ENCODE assay signal across 14 cellular contexts in genomic region chr5:78501411-78502338, GRCh38.
DNase-seq lines count a peak whose midpoint lies in the region; ATAC-seq and FAIRE-seq lines count a peak whose summit lies in the region.
"Had no signal": no experiment of that assay in that cellular context is flagged by ENCODE, and none has a peak within 500 bp of the region (broad histone marks: within the 10 kb centered on the region; RNA-seq: fewer than 3 reads in every experiment).

No MANE protein-coding gene starts in this region.

- H3K4me1 ChIP-seq in ACC112 (ENCODE audit: control insufficient read depth, insufficient read depth, low read length, unreplicated experiment) (peaks cover 72% of the 10 kb centered on the region), Karpas-422 (ENCODE audit: low read length) (peaks cover 61% of the 10 kb centered on the region), mesodermal cell (ENCODE audit: control insufficient read depth, insufficient read depth, low read length, poor library complexity, severe bottlenecking) (peaks cover 35% of the 10 kb centered on the region), small intestine (ENCODE audit: control insufficient read depth in 2 of 2, insufficient read depth in 1 of 2, low read depth in 1 of 2, low read length in 1 of 2) (peaks cover 4 to 12% of the 10 kb centered on the region in 2 donors)

- intact Hi-C loops in dendritic cell treated with granulocyte-macrophage colony-stimulating factor and Interleukin-4, amounts not matched to agents 40 ng/mL and 50 ng/mL, for 4 days (cut with micrococcal nuclease), result no loop called here

- 90 to 98% methylated on average over 5 to 7 of the region's 9 CpGs for WGBS in mesodermal cell (ENCODE audit: insufficient coverage in 2 of 2), 2 experiments
- 60 to 87% (median 82%) methylated on average over 9 of the region's 9 CpGs for WGBS in small intestine, 3 donors

- H3K9me3 Mint-ChIP-seq in dendritic cell treated with granulocyte-macrophage colony-stimulating factor and Interleukin-4, amounts not matched to agents 40 ng/mL and 50 ng/mL, for 4 days, result no peaks in the 10 kb centered on the region
- H3K9me3 Mint-ChIP-seq in activated naive CD4-positive, alpha-beta T cell treated with anti-CD3 and anti-CD28 coated beads, Interleukin-2, amount 50 U/mL, for 72 hours, result no peaks in the 10 kb centered on the region

- H3K27me3 Mint-ChIP-seq in dendritic cell treated with granulocyte-macrophage colony-stimulating factor and Interleukin-4, amounts not matched to agents 40 ng/mL and 50 ng/mL, for 4 days, result no peaks in the 10 kb centered on the region

- peaks cover 74% of the 10 kb centered on the region for H3K4me1 Mint-ChIP-seq in dendritic cell treated with granulocyte-macrophage colony-stimulating factor and Interleukin-4, amounts not matched to agents 40 ng/mL and 50 ng/mL, for 4 days (ENCODE audit: low read depth)

- H3K27ac ChIP-seq in ACC112 (ENCODE audit: low read depth, low read length) (peak overlapping the region; percentile 67), Karpas-422 (ENCODE audit: low read length) (0 out of 2 replicates have a peak overlapping the region, but pooled peaks have one; percentile 8), mesodermal cell (ENCODE audit: low read depth, low read length, severe bottlenecking) (peak overlapping the region; percentile 18), small intestine (ENCODE audit: low read depth in 1 of 2, low read length in 1 of 2) (no peak overlapping the region)
- H3K27ac ChIP-seq: KMS-11 had no signal

- H4K20me1 ChIP-seq in Karpas-422 (ENCODE audit: insufficient read depth, low read depth, low read length), result 0 out of 2 replicates have a peak, but pooled peaks cover 3% of the 10 kb centered on the region

- no peak for FAIRE-seq in small intestine (lab: Jason Lieb, UNC)
- FAIRE-seq: GM12878 had no signal

- peak overlapping the region; percentile 22 for H3K4me3 Mint-ChIP-seq in dendritic cell treated with granulocyte-macrophage colony-stimulating factor and Interleukin-4, amounts not matched to agents 40 ng/mL and 50 ng/mL, for 4 days

- H3K27me3 ChIP-seq in ACC112 (ENCODE audit: insufficient read depth, low read length) (no peaks in the 10 kb centered on the region), Karpas-422 (ENCODE audit: low read length) (no peaks in the 10 kb centered on the region), small intestine (ENCODE audit: control insufficient read depth in 2 of 2, insufficient read depth in 2 of 2, low read length in 2 of 2) (no peaks in the 10 kb centered on the region)
- H3K27me3 ChIP-seq: upper lobe of left lung had no signal

- no peaks in the 10 kb centered on the region for H3K9me2 ChIP-seq in Karpas-422 (replicated peaks; ENCODE audit: insufficient read depth, low read length)

- H3K9ac ChIP-seq in Karpas-422 (ENCODE audit: low read length), result no peak overlapping the region
- H3K9ac ChIP-seq: KMS-11 had no signal

- no peak for ATAC-seq in activated naive CD4-positive, alpha-beta T cell treated with anti-CD3 and anti-CD28 coated beads, Interleukin-2, amount 50 U/mL, for 72 hours
- ATAC-seq in HG02610 (IDR thresholded peaks at IDR 0.05; ENCODE audit: unreplicated experiment), result no peak
- ATAC-seq: GM12878 had no signal

- no peak overlapping the region for H3K4me3 ChIP-seq in ACC112 (ENCODE audit: low read depth, low read length)
- no peak overlapping the region for H3K4me3 ChIP-seq in Karpas-422 (ENCODE audit: low read length)
- H3K4me3 ChIP-seq in mesodermal cell (ENCODE audit: extremely low read depth, insufficient read depth, low read length, poor library complexity, severe bottlenecking), result no peak overlapping the region
- H3K4me3 ChIP-seq in small intestine (ENCODE audit: low read depth in 1 of 2, low read length in 2 of 2), result no peak overlapping the region
- H3K4me3 ChIP-seq: GM12878 had no signal

- H3K36me3 Mint-ChIP-seq in dendritic cell treated with granulocyte-macrophage colony-stimulating factor and Interleukin-4, amounts not matched to agents 40 ng/mL and 50 ng/mL, for 4 days (ENCODE audit: low read depth), result peaks cover 52% of the 10 kb centered on the region
- H3K36me3 Mint-ChIP-seq in activated naive CD4-positive, alpha-beta T cell treated with anti-CD3 and anti-CD28 coated beads, Interleukin-2, amount 50 U/mL, for 72 hours, result no peaks in the 10 kb centered on the region

- H3K36me3 ChIP-seq in ACC112 (ENCODE audit: insufficient read depth, low read length) (no peaks in the 10 kb centered on the region), Karpas-422 (ENCODE audit: insufficient read depth, low read length) (peaks cover 3% of the 10 kb centered on the region; the same call in 1 of the 2 replicates), mesodermal cell (ENCODE audit: control insufficient read depth, insufficient read depth, low read length) (peaks cover 10% of the 10 kb centered on the region), small intestine (ENCODE audit: control insufficient read depth in 2 of 2, insufficient read depth in 2 of 2, low read length in 2 of 2) (no peaks in the 10 kb centered on the region)
- H3K36me3 ChIP-seq: upper lobe of left lung had no signal

- H3K79me2 ChIP-seq in ACC112 (ENCODE audit: control insufficient read depth, insufficient read depth, low read length, unreplicated experiment) (peaks cover 69% of the 10 kb centered on the region), Karpas-422 (ENCODE audit: low read length) (no peaks in the 10 kb centered on the region)

- H3K27ac Mint-ChIP-seq in dendritic cell treated with granulocyte-macrophage colony-stimulating factor and Interleukin-4, amounts not matched to agents 40 ng/mL and 50 ng/mL, for 4 days, result peak overlapping the region; percentile 78
- H3K27ac Mint-ChIP-seq in activated naive CD4-positive, alpha-beta T cell treated with anti-CD3 and anti-CD28 coated beads, Interleukin-2, amount 50 U/mL, for 72 hours, result no peak overlapping the region

- no peak for DNase-seq in Karpas-422
- DNase-seq in activated naive CD4-positive, alpha-beta T cell treated with anti-CD3 and anti-CD28 coated beads, Interleukin-2, amount 50 U/mL, for 72 hours (ENCODE audit: low spot score in 2 of 2), result no peak
- no peak for DNase-seq in small intestine
- no peak for DNase-seq in cerebellar nuclear complex (lab: John Stamatoyannopoulos, UW)
- DNase-seq: activated CD4-positive, alpha-beta T cell treated with anti-CD3 and anti-CD28 coated beads for 4 hours; amniotic stem cell; NCI-H2029 treated with DMSO at 0.1 percent for 48 hours; upper lobe of left lung had no signal

- H2AFZ ChIP-seq in ACC112 (ENCODE audit: low read length, unreplicated experiment), result no peak overlapping the region
- H2AFZ ChIP-seq in Karpas-422 (ENCODE audit: low read length), result no peak overlapping the region

- H3K4me2 ChIP-seq in Karpas-422 (ENCODE audit: low read depth, low read length, poor library complexity, severe bottlenecking), result peak overlapping the region; percentile 45
- H3K4me2 ChIP-seq: KMS-11 had no signal

- no peaks in the 10 kb centered on the region for H3K9me3 ChIP-seq in Karpas-422 (ENCODE audit: low read length)
- no peaks in the 10 kb centered on the region for H3K9me3 ChIP-seq in mesodermal cell (ENCODE audit: control insufficient read depth, low read length)
- H3K9me3 ChIP-seq in small intestine (ENCODE audit: control insufficient read depth, low read depth), result no peaks in the 10 kb centered on the region
- H3K9me3 ChIP-seq: upper lobe of left lung had no signal

Comparison
In these comparisons a context has a peak if more than half of its experiments do, and no peak if none do; other contexts are left out.
1. H3K27ac ChIP-seq: peak in ACC112 (single experiment), Karpas-422 (single experiment) and mesodermal cell (single experiment); none in small intestine (0 of 2).